20 cellular contexts compared by ENCODE assay signal in the genomic region with DNA sequence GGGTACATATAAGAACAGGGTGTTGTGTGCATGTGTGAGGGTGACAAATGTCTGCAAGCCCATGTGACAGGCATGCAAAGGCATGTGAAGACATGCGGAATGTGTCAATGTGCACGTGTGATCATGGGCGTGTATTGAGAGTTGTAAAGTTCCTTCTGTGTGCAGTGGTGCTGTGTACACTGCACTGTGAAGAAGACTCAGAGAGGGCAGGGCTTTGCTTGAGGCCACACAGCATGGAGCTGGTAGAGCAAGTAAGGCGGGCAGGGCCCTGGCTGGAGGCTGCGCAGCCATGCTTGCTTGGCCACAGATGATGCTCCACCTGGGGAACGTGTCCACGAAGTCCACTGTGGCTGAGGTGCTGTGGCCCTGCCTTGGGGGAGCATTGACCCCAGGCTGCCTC.
DNase-seq lines count a peak whose midpoint lies in the region; ATAC-seq, FAIRE-seq and TF ChIP-seq lines count a peak whose summit lies in the region.
"Had no signal": no experiment of that assay in that cellular context is flagged by ENCODE, and none has a peak within 500 bp of the region (broad histone marks: within the 10 kb centered on the region; RNA-seq: fewer than 3 reads in every experiment).

No MANE protein-coding gene starts in this region.

- 89% methylated on average over 5 of the region's 7 CpGs for WGBS in HepG2 (ENCODE audit: low lambda C conversion rate)
- 67% methylated on average over 1 of the region's 7 CpGs for WGBS in right lobe of liver (ENCODE audit: insufficient coverage, low coverage, low lambda C conversion rate, missing lambda C conversion rate)
- WGBS in neuronal stem cell (ENCODE audit: extremely low coverage in 2 of 2, insufficient read length in 2 of 2, insufficient replicate concordance in 1 of 2), 2 donors = no CpG with 5 or more reads among the region's 7 CpGs

- H3K9ac ChIP-seq in HepG2 (ENCODE audit: insufficient read depth, low read depth, low read length) (no peak overlapping the region), neuronal stem cell (ENCODE audit: low read depth, low read length, poor library complexity) (no peak overlapping the region)
- H3K9ac ChIP-seq: GM23248 had no signal

- no peak overlapping the region for H2BK120ac ChIP-seq in neuronal stem cell (ENCODE audit: low read depth, low read length)

- H4K91ac ChIP-seq in neuronal stem cell (ENCODE audit: low read depth, low read length, poor library complexity) = no peak overlapping the region

- DNase-seq in HepG2 (ENCODE audit: low spot score) (no peak), right lobe of liver (no peak), ecto neural progenitor cell (ENCODE audit: low spot score) (peak; percentile 31), neuronal stem cell (ENCODE audit: low spot score) (no peak), caudate nucleus (lab: John Stamatoyannopoulos, UW) (no peak), HCEC 1CT (no peak)
- DNase-seq: ACHN; BE2C; C1 segment of cervical spinal cord; CD4-positive, CD25-positive, alpha-beta regulatory T cell; CD8-positive, alpha-beta memory T cell; COR-L47; GM23248 had no signal

- no peak overlapping the region for H2BK12ac ChIP-seq in neuronal stem cell (ENCODE audit: low read length)

- peaks cover 11% of the 10 kb centered on the region for H3K79me1 ChIP-seq in neuronal stem cell (ENCODE audit: low read depth, low read length)

- no peak for ATAC-seq in HepG2
- no peak for ATAC-seq in right lobe of liver
- ATAC-seq in GM21447 (IDR thresholded peaks at IDR 0.05; ENCODE audit: unreplicated experiment) = no peak

- in situ Hi-C loops in HepG2 (cut with HindIII; ENCODE audit: extremely low pct_ligation_motif_present, low pct_unique_long_range_greater_than_20kb) = no loop called here

- no peak overlapping the region for H3K4me2 ChIP-seq in HepG2 (ENCODE audit: low read depth, low read length)
- no peak overlapping the region for H3K4me2 ChIP-seq in neuronal stem cell (ENCODE audit: insufficient read depth, low read length, poor library complexity, severe bottlenecking)

- no peaks in the 10 kb centered on the region for H4K20me1 ChIP-seq in HepG2 (ENCODE audit: insufficient read depth, low read length)

- H3K79me2 ChIP-seq in HepG2 (ENCODE audit: insufficient read depth, low read length) = no peaks in the 10 kb centered on the region

- no peak overlapping the region for H2AK5ac ChIP-seq in neuronal stem cell (ENCODE audit: low read depth, low read length)

- H3K4me1 ChIP-seq in HepG2 (ENCODE audit: insufficient read depth, low read length) = no peaks in the 10 kb centered on the region
- H3K4me1 ChIP-seq in right lobe of liver = no peaks in the 10 kb centered on the region
- no peaks in the 10 kb centered on the region for H3K4me1 ChIP-seq in neuronal stem cell (ENCODE audit: control insufficient read depth in 2 of 2, insufficient read depth in 1 of 2, low read depth in 1 of 2, low read length in 2 of 2)
- H3K4me1 ChIP-seq: BE2C, HAP-1 had no signal

- H3K4me3 ChIP-seq in HepG2 (replicated peaks in 1 of 3; ENCODE audit: insufficient read depth in 1 of 3, low read depth in 2 of 3, low read length in 3 of 3) = no peak overlapping the region
- no peak overlapping the region for H3K4me3 ChIP-seq in right lobe of liver
- H3K4me3 ChIP-seq in neuronal stem cell (ENCODE audit: low read length in 2 of 2) = no peak overlapping the region
- H3K4me3 ChIP-seq: GM23248, HAP-1 had no signal

- H3K9me3 ChIP-seq in HepG2 (ENCODE audit: low read length) (no peaks in the 10 kb centered on the region), right lobe of liver (no peaks in the 10 kb centered on the region), neuronal stem cell (replicated peaks in 1 of 2; ENCODE audit: control insufficient read depth in 2 of 2, insufficient read depth in 1 of 2, low read depth in 1 of 2, low read length in 2 of 2) (peaks cover 0 to 3% of the 10 kb centered on the region in 2 donors)
- H3K9me3 ChIP-seq: BE2C, HAP-1 had no signal

- no peak overlapping the region for H3K18ac ChIP-seq in neuronal stem cell (ENCODE audit: low read length)

- H2AFZ ChIP-seq in HepG2 (ENCODE audit: low read length) (no peak overlapping the region), neuronal stem cell (ENCODE audit: low read length) (no peak overlapping the region)
- H2AFZ ChIP-seq: GM23248 had no signal

- TF ChIP-seq RAD21 in HepG2 (CRISPR knock-in tag; IDR thresholded peaks at IDR 0.05) = no peak

- BruUV-seq in HepG2 (replicated peaks; lab: Mats Ljungman, UMichigan) = no TSS peak

- H2BK5ac ChIP-seq in neuronal stem cell (ENCODE audit: low read length) = no peak overlapping the region

- no peak for TF ChIP-seq EP300 in HepG2 (IDR thresholded peaks at IDR 0.05; ENCODE audit: low read depth in 2 of 2, low read length in 2 of 2)
- TF ChIP-seq EP300 in HepG2 (CRISPR knock-in tag; IDR thresholded peaks at IDR 0.05; ENCODE audit: borderline replicate concordance) = no peak

- CTCF ChIA-PET in HepG2 (lab: Yijun Ruan, JAX; ENCODE audit: low intra/inter-chr PET ratio, low total read pairs) = no interaction called here

- H3K27me3 ChIP-seq in HepG2 (ENCODE audit: control insufficient read depth in 1 of 2, insufficient read depth in 2 of 2, low read length in 2 of 2) (no peaks in the 10 kb centered on the region), right lobe of liver (no peaks in the 10 kb centered on the region), neuronal stem cell (ENCODE audit: control insufficient read depth in 3 of 3, insufficient read depth in 3 of 3, low read depth in 1 of 3, low read length in 3 of 3) (no peaks in the 10 kb centered on the region)
- H3K27me3 ChIP-seq: BE2C had no signal

- FAIRE-seq in HepG2 (lab: Jason Lieb, UNC) = no peak
- FAIRE-seq: D721Med, G401.6, GM12891, GM19239, HTR-8/SVneo had no signal

- no peak for TF ChIP-seq CTCF in HepG2 (CRISPR knock-in tag; IDR thresholded peaks at IDR 0.05)
- no peak for TF ChIP-seq CTCF in right lobe of liver (IDR thresholded peaks at IDR 0.05)

- H3K36me3 ChIP-seq in HepG2 (replicated peaks in 1 of 2; ENCODE audit: control insufficient read depth in 1 of 2, insufficient read depth in 2 of 2, low read length in 2 of 2) (peaks cover 17 to 21% of the 10 kb centered on the region in 2 experiments; a peak in 4 of 5 replicates), right lobe of liver (no peaks in the 10 kb centered on the region), neuronal stem cell (replicated peaks in 1 of 2; ENCODE audit: control insufficient read depth in 2 of 2, insufficient read depth in 2 of 2, low read length in 2 of 2) (peaks cover 38 to 72% of the 10 kb centered on the region in 2 donors)

- intact Hi-C loops in HepG2 (cut with micrococcal nuclease; ENCODE audit: unreplicated experiment) (no loop called here), right lobe of liver (cut with DNase I) (no loop called here)

- H3K27ac ChIP-seq in HepG2 (ENCODE audit: extremely low read length, insufficient read depth, low read length) (no peak overlapping the region), right lobe of liver (no peak overlapping the region), neuronal stem cell (replicated peaks; ENCODE audit: low read length) (no peak overlapping the region), caudate nucleus (ENCODE audit: low read depth, low read length) (no peak overlapping the region)
- H3K27ac ChIP-seq: GM23248 had no signal

- POLR2A ChIA-PET in HepG2 (lab: Yijun Ruan, JAX) = no interaction called here

- no peak overlapping the region for H4K8ac ChIP-seq in neuronal stem cell (ENCODE audit: low read depth, low read length)

- no peak overlapping the region for H3K4ac ChIP-seq in neuronal stem cell (ENCODE audit: low read length)

- no peak overlapping the region for H3K23ac ChIP-seq in neuronal stem cell (ENCODE audit: low read depth, low read length, poor library complexity)

- H2BK15ac ChIP-seq in neuronal stem cell (ENCODE audit: low read length) = no peak overlapping the region

- TF ChIP-seq POLR2A in HepG2 (IDR thresholded peaks at IDR 0.05; ENCODE audit: insufficient read depth in 1 of 2, low read depth in 2 of 2, low read length in 2 of 2) = no peak
- no peak for TF ChIP-seq POLR2A in right lobe of liver (IDR thresholded peaks at IDR 0.05)

- peak overlapping the region; percentile 21 for H3K14ac ChIP-seq in neuronal stem cell (ENCODE audit: low read length)

TF ChIP-seq in HepG2, 621 proteins besides CTCF, POLR2A, EP300 and RAD21:
- no peak for TF ChIP-seq ZNF572 (CRISPR knock-in tag; IDR thresholded peaks at IDR 0.05)
- no peak for TF ChIP-seq ETV6 (CRISPR knock-in tag; conservative IDR thresholded peaks at IDR 0.05)
- no peak for TF ChIP-seq ZNF496 (CRISPR knock-in tag; IDR thresholded peaks at IDR 0.05; ENCODE audit: insufficient replicate concordance)
- TF ChIP-seq ZNF768 (CRISPR knock-in tag; IDR thresholded peaks at IDR 0.05) = peak; percentile 96
- no peak for TF ChIP-seq GTF3A (CRISPR knock-in tag; conservative IDR thresholded peaks at IDR 0.05)
- TF ChIP-seq, protein P1, sequence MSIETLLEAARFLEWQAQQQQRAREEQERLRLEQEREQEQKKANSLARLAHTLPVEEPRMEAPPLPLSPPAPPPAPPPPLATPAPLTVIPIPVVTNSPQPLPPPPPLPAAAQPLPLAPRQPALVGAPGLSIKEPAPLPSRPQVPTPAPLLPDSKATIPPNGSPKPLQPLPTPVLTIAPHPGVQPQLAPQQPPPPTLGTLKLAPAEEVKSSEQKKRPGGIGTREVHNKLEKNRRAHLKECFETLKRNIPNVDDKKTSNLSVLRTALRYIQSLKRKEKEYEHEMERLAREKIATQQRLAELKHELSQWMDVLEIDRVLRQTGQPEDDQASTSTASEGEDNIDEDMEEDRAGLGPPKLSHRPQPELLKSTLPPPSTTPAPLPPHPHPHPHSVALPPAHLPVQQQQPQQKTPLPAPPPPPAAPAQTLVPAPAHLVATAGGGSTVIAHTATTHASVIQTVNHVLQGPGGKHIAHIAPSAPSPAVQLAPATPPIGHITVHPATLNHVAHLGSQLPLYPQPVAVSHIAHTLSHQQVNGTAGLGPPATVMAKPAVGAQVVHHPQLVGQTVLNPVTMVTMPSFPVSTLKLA (IDR thresholded peaks at IDR 0.05) = peak; percentile 69
